ENCODE assay signal across 9 cellular contexts in the genomic region with DNA sequence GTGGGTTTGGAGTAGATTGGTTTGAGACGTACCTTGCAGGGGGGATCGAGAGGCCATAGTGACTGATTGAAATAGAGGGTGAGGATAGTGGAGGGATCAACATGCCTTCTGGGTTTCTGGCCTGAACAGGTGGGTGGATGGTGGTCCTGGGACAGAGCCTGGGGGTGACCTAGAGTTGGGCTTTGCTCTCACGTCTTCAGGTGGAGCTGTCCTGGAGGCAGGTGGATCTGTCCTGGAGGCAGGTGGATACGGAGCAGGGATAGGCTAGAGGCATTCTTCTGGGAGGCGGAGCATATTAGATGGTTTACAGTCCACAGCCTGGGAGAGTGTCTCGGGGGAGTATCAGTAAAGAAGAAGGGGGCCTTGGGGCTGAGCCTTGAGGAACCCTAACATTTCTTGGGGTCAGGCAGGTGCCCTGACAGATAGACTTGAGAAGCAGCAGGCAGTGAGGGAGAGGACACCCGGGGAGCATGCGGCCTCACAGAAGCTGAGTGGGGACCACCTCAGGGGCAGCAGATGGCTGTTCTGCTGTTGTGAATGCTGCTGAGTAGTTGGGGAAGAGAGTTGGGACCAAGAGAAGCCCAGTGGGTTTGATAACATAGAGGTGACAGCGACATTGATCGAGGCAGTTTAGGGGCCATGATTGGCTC. TPM values are rescaled to one million over a fixed set of nuclear protein-coding genes. Genes with fewer than 3 reads are reported as not detected.
A peak's percentile ranks its signal among the peaks of the same experiment; 100 is the strongest.
DNase-seq lines count a peak whose midpoint lies in the region; FAIRE-seq and TF ChIP-seq lines count a peak whose summit lies in the region.
"Had no signal": no experiment of that assay in that cellular context is flagged by ENCODE, and none has a peak within 500 bp of the region (broad histone marks: within the 10 kb centered on the region; RNA-seq: fewer than 3 reads in every experiment).

No MANE protein-coding gene starts in this region.

- H3K27ac ChIP-seq in right atrium auricular region, result no peak overlapping the region
- no peak overlapping the region for H3K27ac ChIP-seq in brain microvascular endothelial cell
- H3K27ac ChIP-seq in mesendoderm (ENCODE audit: low read depth, low read length), result no peak overlapping the region

- no peak for FAIRE-seq in D721Med (lab: Jason Lieb, UNC)

- DNase-seq in cardiac septum (ENCODE audit: low spot score) (peak; percentile 76), right atrium auricular region (ENCODE audit: low spot score) (no peak), brain microvascular endothelial cell (no peak), mesendoderm (no peak), NCI-H524 treated with DMSO at 0.1 percent for 48 hours (lab: John Stamatoyannopoulos, UW) (no peak), SIG-M5 treated with dmso at 0.1 percent for 504 hours (lab: John Stamatoyannopoulos, UW; ENCODE audit: unreplicated experiment) (no peak), D721Med (ENCODE audit: insufficient read length, low spot score) (no peak), amygdala (lab: John Stamatoyannopoulos, UW) (no peak)
- DNase-seq: hypothalamus had no signal

- H3K4ac ChIP-seq in mesendoderm (ENCODE audit: low read depth, low read length), result no peak overlapping the region

- no peak overlapping the region for H2BK15ac ChIP-seq in mesendoderm (replicated peaks; ENCODE audit: low read depth)

- H3K36me3 ChIP-seq in right atrium auricular region (peaks cover 9% of the 10 kb centered on the region), brain microvascular endothelial cell (replicated peaks) (peaks cover 2% of the 10 kb centered on the region), mesendoderm (ENCODE audit: control insufficient read depth, insufficient read depth, low read length) (no peaks in the 10 kb centered on the region)

- intact Hi-C loops in cardiac septum (cut with DNase I), result loop anchor here (5.0 to 10.0 kb wide), 2 partner anchors 559 to 563 kb away; partner anchors contain the start of genes NDUFA10 and PASK

- peak overlapping the region; percentile 22 for H3K56ac ChIP-seq in mesendoderm (ENCODE audit: low read length)

- peak overlapping the region; percentile 25 for H3K4me2 ChIP-seq in mesendoderm (ENCODE audit: low read length)

- H3K4me1 ChIP-seq in right atrium auricular region (peaks cover 0 to 48% of the 10 kb centered on the region in 2 donors), mesendoderm (ENCODE audit: control insufficient read depth, low read depth, low read length) (peaks cover 12% of the 10 kb centered on the region)

- H2BK5ac ChIP-seq in mesendoderm (ENCODE audit: low read length), result no peak overlapping the region

- H3K9ac ChIP-seq in mesendoderm (ENCODE audit: low read length), result peak overlapping the region; percentile 79

- TF ChIP-seq CTCF in right atrium auricular region (IDR thresholded peaks at IDR 0.05) (no peak), brain microvascular endothelial cell (IDR thresholded peaks at IDR 0.05; ENCODE audit: low read depth, low read length, missing control alignments) (no peak), D721Med (IDR thresholded peaks at IDR 0.05; ENCODE audit: insufficient read depth, missing control alignments) (no peak)

- H3K9me3 ChIP-seq in right atrium auricular region, result no peaks in the 10 kb centered on the region

- H3K79me2 ChIP-seq in mesendoderm (ENCODE audit: control insufficient read depth, insufficient read depth, low read length), result peaks cover 27% of the 10 kb centered on the region

- no CpG with 5 or more reads among the region's 10 CpGs for WGBS in mesendoderm (ENCODE audit: extremely low coverage, insufficient coverage, low lambda C conversion rate)

- no peak overlapping the region for H2BK120ac ChIP-seq in mesendoderm (ENCODE audit: low read depth, low read length)

- H4K5ac ChIP-seq in mesendoderm (ENCODE audit: low read length), result no peak overlapping the region

- H3K79me1 ChIP-seq in mesendoderm (ENCODE audit: low read length), result peaks cover 30% of the 10 kb centered on the region

- H2AK5ac ChIP-seq in mesendoderm (ENCODE audit: low read length), result no peak overlapping the region

- H4K8ac ChIP-seq in mesendoderm (ENCODE audit: low read depth, low read length), result no peak overlapping the region

- no peak overlapping the region for H3K18ac ChIP-seq in mesendoderm (ENCODE audit: low read length)

- H3K27me3 ChIP-seq in right atrium auricular region, result no peaks in the 10 kb centered on the region
- no peaks in the 10 kb centered on the region for H3K27me3 ChIP-seq in brain microvascular endothelial cell (replicated peaks)
- H3K27me3 ChIP-seq in mesendoderm (ENCODE audit: insufficient read depth, low read length, poor library complexity), result no peaks in the 10 kb centered on the region

- in situ Hi-C loops in brain microvascular endothelial cell (cut with HindIII; ENCODE audit: low pct_ligation_motif_present, low sequenced_read_pairs), result no loop called here

- H3K4me3 ChIP-seq in right atrium auricular region (no peak overlapping the region), brain microvascular endothelial cell (ENCODE audit: low read depth, low read length) (peak overlapping the region; percentile 96), mesendoderm (ENCODE audit: low read length) (no peak overlapping the region)

- H3K23ac ChIP-seq in mesendoderm (ENCODE audit: low read length), result no peak overlapping the region

RNA-seq across cellular contexts. Expression of gene CAPN10, which starts 1.6 kb away (rescaled TPM):
- total RNA-seq in cardiac septum, result 24.3 TPM
- 10 to 100 TPM; 14.1 to 14.6 TPM for total RNA-seq in right atrium auricular region
- polyA plus RNA-seq in mesendoderm (2013, experiment 1 of 2), result 11.8 TPM
- 11.6 TPM for polyA plus RNA-seq in mesendoderm (2013, experiment 2 of 2)

RNA-seq across cellular contexts. Expression of gene RNPEPL1, which starts 19.8 kb away (rescaled TPM):
- total RNA-seq in cardiac septum (73.8 TPM), right atrium auricular region (10 to 100 TPM; 62.0 to 76.3 TPM)
- 5.8 TPM for polyA plus RNA-seq in mesendoderm (2013, experiment 1 of 2)
- polyA plus RNA-seq in mesendoderm (2013, experiment 2 of 2), result 5.3 TPM

RNA-seq across cellular contexts. Expression of gene DUSP28, which starts 28.0 kb away (rescaled TPM):
- total RNA-seq in cardiac septum (9.7 TPM), right atrium auricular region (10 to 100 TPM; 12.0 to 17.5 TPM)
- polyA plus RNA-seq in mesendoderm (2013, experiment 1 of 2), result 1.6 TPM
- 1.6 TPM for polyA plus RNA-seq in mesendoderm (2013, experiment 2 of 2)

RNA-seq across cellular contexts. Expression of gene ANKMY1, which starts 30.3 kb away (rescaled TPM):
- 8.2 TPM for total RNA-seq in cardiac septum
- 1 to 10 TPM; 3.7 to 7.9 TPM for total RNA-seq in right atrium auricular region
- polyA plus RNA-seq in mesendoderm (2013, experiment 1 of 2), result 2.1 TPM
- 1.9 TPM for polyA plus RNA-seq in mesendoderm (2013, experiment 2 of 2)

RNA-seq across cellular contexts. Expression of gene GPR35, which starts 37.1 kb away (rescaled TPM):
- total RNA-seq in cardiac septum (1.5 TPM), right atrium auricular region (under 1 TPM; 0.56 to 0.86 TPM)
- 0.10 TPM for polyA plus RNA-seq in mesendoderm (2013, experiment 1 of 2)
- 0.13 TPM for polyA plus RNA-seq in mesendoderm (2013, experiment 2 of 2)
